ENCODE assay signal across 8 cellular contexts in genomic region chr17:46193246-46193625, GRCh38. TPM values are rescaled to one million over a fixed set of nuclear protein-coding genes. Genes with fewer than 3 reads are reported as not detected.
DNase-seq lines count a peak whose midpoint lies in the region; ATAC-seq and TF ChIP-seq lines count a peak whose summit lies in the region.

KANSL1 (minus strand) TSS chr17:46193429; CDS start chr17:46172143, 21,286 bp downstream.

- H3K4me3 ChIP-seq in coronary artery, result peak within 1 kb of the TSS; percentile 97

- DNase-seq in AG20443 (ENCODE audit: low spot score), result peak; percentile 99
- DNase-seq in NCI-H446 treated with DMSO at 0.1 percent for 48 hours (lab: John Stamatoyannopoulos, UW), result peak; percentile 87
- peak; percentile 93 for DNase-seq in activated CD4-positive, alpha-beta T cell treated with anti-CD3 and anti-CD28 coated beads for 48 hours
- peak; percentile 88 for DNase-seq in coronary artery (ENCODE audit: low spot score)
- DNase-seq in left lobe of liver (ENCODE audit: low spot score), result peak; percentile 87
- DNase-seq in stimulated activated CD4-positive, alpha-beta T cell treated with anti-CD3 and anti-CD28 coated beads, Interleukin-2, amount 100 ng/mL, for 4 hours (ENCODE audit: low read depth), result peak; percentile 87

- peak; percentile 27 for TF ChIP-seq CTCF in coronary artery (IDR thresholded peaks at IDR 0.05)

- H3K27ac ChIP-seq in coronary artery, result peak within 1 kb of the TSS; percentile 99

- ATAC-seq in GM19035 (IDR thresholded peaks at IDR 0.05; ENCODE audit: unreplicated experiment) (peak; percentile 75), HG03354 (IDR thresholded peaks at IDR 0.05; ENCODE audit: poor library complexity, severe bottlenecking, unreplicated experiment) (peak; percentile 72), left lobe of liver (peak; percentile 81)

RNA-seq across cellular contexts. Expression of gene KANSL1, which starts in this region (rescaled TPM):
- 23.2 TPM for total RNA-seq in left lobe of liver

Comparison
In these comparisons a context has a peak if more than half of its experiments do, and no peak if none do; other contexts are left out.
1. Peak in every context shown above with its lines: DNase-seq, ATAC-seq, H3K4me3 ChIP-seq and H3K27ac ChIP-seq.